ENCODE assay signal across 9 cellular contexts in genomic region chr5:147391781-147392180, GRCh38.
DNase-seq lines count a peak whose midpoint lies in the region; ATAC-seq and TF ChIP-seq lines count a peak whose summit lies in the region.
"Had no signal": no experiment of that assay in that cellular context is flagged by ENCODE, and none has a peak within 500 bp of the region (broad histone marks: within the 10 kb centered on the region; RNA-seq: fewer than 3 reads in every experiment).

No MANE protein-coding gene starts in this region.

- no peaks in the 10 kb centered on the region for H3K36me3 ChIP-seq in OCI-LY1 (ENCODE audit: insufficient read depth, low read length)

- H3K36me3 Mint-ChIP-seq in CD14-positive monocyte = no peaks in the 10 kb centered on the region

- no peaks in the 10 kb centered on the region for H3K9me3 Mint-ChIP-seq in CD14-positive monocyte

- H3K9me3 ChIP-seq in OCI-LY1 (ENCODE audit: low read length) = no peaks in the 10 kb centered on the region

- H3K79me2 ChIP-seq in OCI-LY1 (ENCODE audit: insufficient read depth, low read length) = no peaks in the 10 kb centered on the region

- no peaks in the 10 kb centered on the region for H3K4me1 Mint-ChIP-seq in CD14-positive monocyte

- no peaks in the 10 kb centered on the region for H4K20me1 ChIP-seq in OCI-LY1 (ENCODE audit: insufficient read depth, low read length)

- no peak for TF ChIP-seq POLR2A in erythroblast (IDR thresholded peaks at IDR 0.05; ENCODE audit: low read length)

- H3K4me1 ChIP-seq in OCI-LY1 (ENCODE audit: insufficient read depth, low read length, severe bottlenecking) = no peaks in the 10 kb centered on the region

- DNase-seq in CD14-positive monocyte (ENCODE audit: low spot score) = no peak
- peak; percentile 51 to 65 for DNase-seq in erythroblast (lab: John Stamatoyannopoulos, UW)
- DNase-seq in non-pigmented ciliary epithelial cell (ENCODE audit: low read depth) = peak; percentile 74
- DNase-seq in activated effector memory CD4-positive, alpha-beta T cell treated with anti-CD3 and anti-CD28 coated beads, Interleukin-2, amount 50 U/mL, for 16 hours = no peak
- no peak for DNase-seq in ecto neural progenitor cell (ENCODE audit: low spot score)

- peak; percentile 70 for TF ChIP-seq CTCF in CD14-positive monocyte (IDR thresholded peaks at IDR 0.05)
- TF ChIP-seq CTCF in OCI-LY1 (IDR thresholded peaks at IDR 0.05; ENCODE audit: low read length) = peak; percentile 43; the same call in 1 of the 2 replicates

- H3K27ac ChIP-seq in OCI-LY1 (ENCODE audit: low read depth, low read length, poor library complexity, severe bottlenecking) = no peak overlapping the region
- H3K27ac ChIP-seq: SK-N-MC had no signal

- H3K9ac ChIP-seq in OCI-LY1 (ENCODE audit: low read length) = no peak overlapping the region

- H3K4me2 ChIP-seq in OCI-LY1 (ENCODE audit: low read length) = no peak overlapping the region

- H3K4me3 Mint-ChIP-seq in CD14-positive monocyte = no peak overlapping the region

- H3F3A ChIP-seq in OCI-LY1 (ENCODE audit: insufficient read depth, low read length) = no peaks in the 10 kb centered on the region

- H3K27ac Mint-ChIP-seq in CD14-positive monocyte = no peak overlapping the region

- H3K27me3 Mint-ChIP-seq in CD14-positive monocyte (ENCODE audit: low read depth in 3 of 3) = peaks cover 0 to 4% (median 0%) of the 10 kb centered on the region in 3 donors

- H3K9me2 ChIP-seq in OCI-LY1 (ENCODE audit: low read depth, low read length) = no peaks in the 10 kb centered on the region

- no peaks in the 10 kb centered on the region for H3K27me3 ChIP-seq in OCI-LY1 (ENCODE audit: insufficient read depth, low read length)

- peak; percentile 98 for ATAC-seq in GM19035 (IDR thresholded peaks at IDR 0.05; ENCODE audit: unreplicated experiment)
- peak; percentile 68 for ATAC-seq in HG03097 (IDR thresholded peaks at IDR 0.05; ENCODE audit: low FRiP score, unreplicated experiment)

- intact Hi-C loops in CD14-positive monocyte (cut with micrococcal nuclease) = no loop called here

- H3K4me3 ChIP-seq in OCI-LY1 (ENCODE audit: low read depth, low read length, poor library complexity, severe bottlenecking) = no peak overlapping the region
- H3K4me3 ChIP-seq: SK-N-MC had no signal

- H2AFZ ChIP-seq in OCI-LY1 (ENCODE audit: low read length) = no peak overlapping the region

Comparison
In these comparisons a context has a peak if more than half of its experiments do, and no peak if none do; other contexts are left out.
1. DNase-seq: peak in erythroblast (2 of 2) and non-pigmented ciliary epithelial cell (single experiment); none in CD14-positive monocyte (single experiment), activated effector memory CD4-positive, alpha-beta T cell treated with anti-CD3 and anti-CD28 coated beads, Interleukin-2, amount 50 U/mL, for 16 hours (single experiment) and ecto neural progenitor cell (single experiment).